9 cellular contexts compared by ENCODE assay signal in the genomic region with DNA sequence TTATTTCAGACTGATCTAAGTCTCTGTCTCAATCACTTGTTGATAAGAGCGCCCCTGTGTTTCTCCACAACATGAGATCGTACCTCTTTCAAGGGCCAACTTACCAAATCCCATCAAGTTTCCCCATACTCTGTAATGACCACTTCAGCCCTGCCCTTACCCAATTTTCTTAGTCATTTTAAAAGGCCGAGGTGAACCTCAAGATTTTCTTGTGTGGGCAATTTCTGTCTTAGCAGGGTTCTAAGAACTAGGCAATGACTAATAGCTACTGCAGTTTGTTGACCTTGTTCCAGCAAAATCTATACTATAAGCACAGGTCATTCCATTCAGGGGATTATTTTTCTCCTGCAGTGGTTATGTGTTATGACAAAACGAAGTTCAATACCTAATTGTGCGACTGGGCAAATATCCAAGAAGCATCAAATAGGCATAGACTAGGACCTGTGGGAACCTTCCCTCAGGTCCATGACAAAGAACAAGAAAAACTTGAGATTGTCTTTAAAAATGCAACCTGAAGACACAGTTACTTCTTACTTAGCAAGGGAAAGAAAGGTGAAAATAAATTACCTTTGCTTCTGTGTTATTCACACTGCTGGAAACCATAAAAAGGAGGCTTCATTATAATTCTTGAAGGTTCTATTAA. TPM values are rescaled to one million over a fixed set of nuclear protein-coding genes. Genes with fewer than 3 reads are reported as not detected.
DNase-seq lines count a peak whose midpoint lies in the region; ATAC-seq and TF ChIP-seq lines count a peak whose summit lies in the region.
"Had no signal": no experiment of that assay in that cellular context is flagged by ENCODE, and none has a peak within 500 bp of the region (broad histone marks: within the 10 kb centered on the region; RNA-seq: fewer than 3 reads in every experiment).

No MANE protein-coding gene starts in this region.

- no peaks in the 10 kb centered on the region for H3K9me2 ChIP-seq in GM23248 (ENCODE audit: insufficient read depth)
- H3K9me2 ChIP-seq in PC-9 (ENCODE audit: insufficient read depth): no peaks in the 10 kb centered on the region

- H3K9ac ChIP-seq in GM23248: 0 out of 2 replicates have a peak overlapping the region, but pooled peaks have one; percentile 0

- H3K36me3 ChIP-seq in GM06990 (ENCODE audit: control insufficient read depth, insufficient read depth, low read length) (no peaks in the 10 kb centered on the region), GM23248 (ENCODE audit: low read depth) (no peaks in the 10 kb centered on the region), PC-9 (ENCODE audit: low read depth) (no peaks in the 10 kb centered on the region)

- no peaks in the 10 kb centered on the region for H3F3A ChIP-seq in GM23248 (ENCODE audit: insufficient read depth)
- no peaks in the 10 kb centered on the region for H3F3A ChIP-seq in PC-9 (ENCODE audit: insufficient read depth, low read depth)

- CTCF ChIA-PET in PC-9 (lab: Charles Lee): no interaction called here

- peak overlapping the region; percentile 38 for H3K27ac ChIP-seq in GM23248
- no peak overlapping the region for H3K27ac ChIP-seq in PC-9
- no peak overlapping the region for H3K27ac ChIP-seq in foreskin keratinocyte

- H4K20me1 ChIP-seq in GM23248 (ENCODE audit: insufficient read depth): no peaks in the 10 kb centered on the region
- no peaks in the 10 kb centered on the region for H4K20me1 ChIP-seq in PC-9 (ENCODE audit: insufficient read depth)

- H2AFZ ChIP-seq in GM23248: peak overlapping the region; percentile 31
- peak overlapping the region; percentile 58; the same call in 1 of the 2 replicates for H2AFZ ChIP-seq in PC-9

- H3K27me3 ChIP-seq in GM06990 (replicated peaks; ENCODE audit: control insufficient read depth, insufficient read depth, low read length): no peaks in the 10 kb centered on the region
- no peaks in the 10 kb centered on the region for H3K27me3 ChIP-seq in GM23248 (replicated peaks; ENCODE audit: insufficient read depth)
- no peaks in the 10 kb centered on the region for H3K27me3 ChIP-seq in PC-9 (ENCODE audit: insufficient read depth, low read depth)
- H3K27me3 ChIP-seq in foreskin keratinocyte: no peaks in the 10 kb centered on the region

- POLR2A ChIA-PET in PC-9 (lab: Charles Lee; ENCODE audit: unreplicated experiment): interaction anchor here (0.6 kb wide), 1 partner anchor 58 kb away, joined by 5 read pairs; no protein-coding TSS in a partner anchor

- peaks cover 4% of the 10 kb centered on the region for H3K27me3 Mint-ChIP-seq in chondrocyte (ENCODE audit: low read depth)

- peaks cover 9% of the 10 kb centered on the region for H3K4me1 Mint-ChIP-seq in chondrocyte (ENCODE audit: low read depth)

- DNase-seq in GM06990 (ENCODE audit: extremely low read depth, insufficient read length): peak; percentile 33
- peak; percentile 87 for DNase-seq in GM23248
- peak in 1 of 2 experiments; percentile 69 for DNase-seq in PC-9
- DNase-seq in foreskin keratinocyte: peak; percentile 16 to 63
- no peak for DNase-seq in chondrocyte (ENCODE audit: low spot score)
- no peak for DNase-seq in ecto neural progenitor cell (ENCODE audit: low spot score)
- no peak for DNase-seq in NCI-H2029 (lab: John Stamatoyannopoulos, UW)
- no peak for DNase-seq in HT-29 (ENCODE audit: low spot score)
- DNase-seq: NCI-H1092 treated with DMSO at 0.1 percent for 48 hours had no signal

- peak overlapping the region; percentile 38 for H3K4me2 ChIP-seq in GM23248 (ENCODE audit: unreplicated experiment)
- H3K4me2 ChIP-seq in PC-9: peak overlapping the region; percentile 57

- H3K4me3 ChIP-seq in GM06990 (replicated peaks; ENCODE audit: low read depth, low read length) (no peak overlapping the region), GM23248 (peak overlapping the region; percentile 29), PC-9 (peak overlapping the region; percentile 3; the same call in 1 of the 2 replicates)

- peaks cover 13% of the 10 kb centered on the region for H3K4me1 ChIP-seq in GM23248 (ENCODE audit: insufficient read depth)
- H3K4me1 ChIP-seq in PC-9 (replicated peaks; ENCODE audit: insufficient read depth): peaks cover 23% of the 10 kb centered on the region
- peaks cover 3% of the 10 kb centered on the region for H3K4me1 ChIP-seq in foreskin keratinocyte

- no TSS peak for BruUV-seq in PC-9 (replicated peaks; lab: Mats Ljungman, UMichigan)

- no peaks in the 10 kb centered on the region for H3K79me2 ChIP-seq in GM23248 (ENCODE audit: insufficient read depth)
- H3K79me2 ChIP-seq in PC-9 (ENCODE audit: low read depth): no peaks in the 10 kb centered on the region

- H3K27ac Mint-ChIP-seq in chondrocyte (ENCODE audit: unreplicated experiment): no peak overlapping the region

- H3K9me3 Mint-ChIP-seq in chondrocyte (ENCODE audit: low read depth): peaks cover 19% of the 10 kb centered on the region

- no peak overlapping the region for H3K4me3 Mint-ChIP-seq in chondrocyte (ENCODE audit: unreplicated experiment)

- 51 to 54% methylated on average over 5 of the region's 5 CpGs for WGBS in GM23248 (ENCODE audit: low coverage in 1 of 2, low lambda C conversion rate in 2 of 2, missing lambda C conversion rate in 2 of 2), 2 experiments

- no peaks in the 10 kb centered on the region for H3K9me3 ChIP-seq in GM23248 (ENCODE audit: low read depth)
- peaks cover 26% of the 10 kb centered on the region; the same call in 1 of the 2 replicates for H3K9me3 ChIP-seq in PC-9 (ENCODE audit: insufficient read depth, low read depth)

- peak; percentile 37 for ATAC-seq in foreskin keratinocyte

- TF ChIP-seq CTCF in GM06990 (IDR thresholded peaks at IDR 0.05; ENCODE audit: insufficient read depth, low read length, poor library complexity, severe bottlenecking) (no peak), PC-9 (conservative IDR thresholded peaks at IDR 0.05) (no peak), foreskin keratinocyte (conservative IDR thresholded peaks at IDR 0.05) (no peak), chondrocyte (IDR thresholded peaks at IDR 0.05) (no peak)

- in situ Hi-C loops in GM23248 (cut with MboI): no loop called here

- peaks cover 3% of the 10 kb centered on the region for H3K36me3 Mint-ChIP-seq in chondrocyte (ENCODE audit: low read depth)

- intact Hi-C loops in PC-9 (cut with micrococcal nuclease; ENCODE audit: unreplicated experiment): no loop called here

RNA-seq across cellular contexts. Expression of gene SIPA1L1, which starts 53.2 kb away (rescaled TPM):
- total RNA-seq in GM23248 (2014; rRNA removed; shearing (Covaris generic)): 56.3 and 69.3 TPM in 2 replicates
- polyA plus RNA-seq in GM23248 (2016; fragmentation: Nextera tagmentation; extraction: Ambion mirVana) (63.7 and 67.0 TPM in 2 replicates), foreskin keratinocyte (10.1 and 13.7 TPM in 2 replicates)
- total RNA-seq in PC-9 (2021) (61.6 and 79.8 TPM in 2 replicates), foreskin keratinocyte (22.4 and 29.9 TPM in 2 replicates), chondrocyte (89.7 to 136 TPM (median 96.1 TPM) in 3 replicates)
- total RNA-seq in HT-29 (2014; rRNA removed; shearing (Covaris generic)): 15.1 and 19.3 TPM in 2 replicates

Comparison
In these comparisons a context has a peak if more than half of its experiments do, and no peak if none do; other contexts are left out.
1. DNase-seq: peak in GM06990 (single experiment), GM23248 (single experiment) and foreskin keratinocyte (2 of 2); none in chondrocyte (single experiment), ecto neural progenitor cell (single experiment), NCI-H2029 (single experiment) and HT-29 (single experiment).